Comparison of ENCODE assay signal across 23 cellular contexts in genomic region chr5:101860145-101860544, GRCh38.
"Had no signal": no experiment of that assay in that cellular context is flagged by ENCODE, and none has a peak within 500 bp of the region (broad histone marks: within the 10 kb centered on the region; RNA-seq: fewer than 3 reads in every experiment).

No MANE protein-coding gene starts in this region.

- H3K27ac ChIP-seq: SJCRH30 had no signal

- H3K27me3 ChIP-seq: MG63, SJCRH30 had no signal

- H3K4me3 ChIP-seq: MG63, SJCRH30 had no signal

- H3K36me3 ChIP-seq: MG63, SJCRH30 had no signal

- DNase-seq: IMR-90, Karpas-422, KG1, MG63, NCI-H1092, NCI-H1105 treated with DMSO at 0.1 percent for 48 hours, NCI-H1417 treated with DMSO at 0.1 percent for 48 hours, NCI-H146, NCI-H1694 treated with DMSO at 0.1 percent for 48 hours, NCI-H1930, NCI-H2081, NCI-H2107, NCI-H2227 treated with DMSO at 0.1 percent for 48 hours, NCI-H510A, NCI-H524 treated with DMSO at 0.1 percent for 48 hours, NCI-H69, NCI-H774, RPMI8226, SHP77 treated with DMSO at 0.1 percent for 48 hours, SJCRH30 had no signal

- H3K9me3 ChIP-seq: MG63, SJCRH30 had no signal

- ATAC-seq: HepG2, Right ventricle myocardium inferior, SK-N-SH treated with all-trans-retinoic acid at 6 μM for 48 hours had no signal

- H3K4me1 ChIP-seq: SJCRH30 had no signal
